In the genomic region with DNA sequence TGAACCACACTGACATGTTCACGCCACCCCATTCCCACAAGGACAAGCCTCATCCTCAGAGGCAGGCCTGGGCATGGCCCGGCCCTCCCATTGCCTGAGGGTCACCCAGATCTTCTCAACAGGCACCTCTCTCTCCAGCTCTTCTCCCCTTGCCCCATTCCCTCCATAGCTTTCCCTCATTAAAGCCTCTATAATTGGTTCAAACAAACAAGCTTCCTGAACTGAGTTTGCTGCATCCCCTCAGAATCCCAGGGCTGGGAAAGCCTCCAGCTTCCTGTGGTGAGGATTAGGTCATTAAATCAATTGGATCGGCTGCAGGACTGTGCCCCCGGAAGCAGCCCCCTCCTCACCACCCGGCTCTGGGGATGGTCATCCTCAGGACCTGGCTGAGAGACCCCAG, we compare ENCODE assay signal across 13 cellular contexts. TPM values are rescaled to one million over a fixed set of nuclear protein-coding genes. Genes with fewer than 3 reads are reported as not detected.
A peak's percentile ranks its signal among the peaks of the same experiment; 100 is the strongest.
DNase-seq lines count a peak whose midpoint lies in the region; FAIRE-seq and TF ChIP-seq lines count a peak whose summit lies in the region.
"Had no signal": no experiment of that assay in that cellular context is flagged by ENCODE, and none has a peak within 500 bp of the region (broad histone marks: within the 10 kb centered on the region; RNA-seq: fewer than 3 reads in every experiment).

No MANE protein-coding gene starts in this region.

- no peak overlapping the region for H2AK5ac ChIP-seq in H1 (ENCODE audit: low read depth, low read length)
- H2AK5ac ChIP-seq in trophoblast cell (ENCODE audit: low read length) = no peak overlapping the region

- no peaks in the 10 kb centered on the region for H3K23me2 ChIP-seq in H1 (ENCODE audit: low read depth, low read length)

- H2AFZ ChIP-seq in GM23248 (no peak overlapping the region), H1 (ENCODE audit: low read length) (no peak overlapping the region), trophoblast cell (ENCODE audit: insufficient read depth, low read length, poor library complexity) (no peak overlapping the region)

- POLR2A ChIA-PET in H1 (lab: Charles Lee; ENCODE audit: partially characterized antibody) = interaction anchor here (0.6 to 5.3 kb wide), 10 partner anchors 9 to 509 kb away, joined by 3 to 19 read pairs (median 4); a partner anchor contains a TSS

- H2BK120ac ChIP-seq in H1 (replicated peaks; ENCODE audit: low read depth, low read length) (no peak overlapping the region), trophoblast cell (ENCODE audit: insufficient read depth, low read length, poor library complexity) (no peak overlapping the region)

- TF ChIP-seq CTCF in H1 (IDR thresholded peaks at IDR 0.05; ENCODE audit: control extremely low read depth in 1 of 3, insufficient read depth in 1 of 3, low read depth in 1 of 3, low read length in 3 of 3) = no peak

- no peak for TF ChIP-seq RAD21 in H1 (IDR thresholded peaks at IDR 0.05 in 1 of 2, conservative IDR thresholded peaks at IDR 0.05 in 1 of 2; ENCODE audit: low read depth in 2 of 2, low read length in 2 of 2)

- H3K9me3 ChIP-seq in GM23248 (ENCODE audit: low read depth) (no peaks in the 10 kb centered on the region), H1 (ENCODE audit: insufficient read depth in 2 of 2, low read depth in 1 of 2, low read length in 1 of 2) (no peaks in the 10 kb centered on the region), trophoblast cell (ENCODE audit: insufficient read depth, low read depth, low read length) (no peaks in the 10 kb centered on the region)
- H3K9me3 ChIP-seq: tibial nerve had no signal

- no peaks in the 10 kb centered on the region for H3K9me3 Mint-ChIP-seq in activated naive CD4-positive, alpha-beta T cell treated with anti-CD3 and anti-CD28 coated beads, Interleukin-2, amount 10 ng/mL, durations not matched to agents 7 days and 5 days
- H3K9me3 Mint-ChIP-seq: activated B cell treated with CpG ODN at 0.5 μM for 24 hours; activated naive CD4-positive, alpha-beta T cell treated with anti-CD3 and anti-CD28 coated beads for 36 hours; naive B cell had no signal

- peaks cover 39% of the 10 kb centered on the region for H3F3A ChIP-seq in GM23248 (ENCODE audit: insufficient read depth)

- H4K8ac ChIP-seq in H1 (ENCODE audit: extremely low read depth, insufficient read depth, low read length) (0 out of 2 replicates have a peak overlapping the region, but pooled peaks have one; percentile 23), trophoblast cell (ENCODE audit: low read depth, low read length) (peak overlapping the region; percentile 22)

- no peak overlapping the region for H3K27ac Mint-ChIP-seq in activated naive CD4-positive, alpha-beta T cell treated with anti-CD3 and anti-CD28 coated beads, Interleukin-2, amount 10 ng/mL, durations not matched to agents 7 days and 5 days
- H3K27ac Mint-ChIP-seq: activated B cell treated with CpG ODN at 0.5 μM for 24 hours; activated naive CD4-positive, alpha-beta T cell treated with anti-CD3 and anti-CD28 coated beads for 36 hours had no signal

- H3K4me1 ChIP-seq in GM23248 (ENCODE audit: insufficient read depth) (peaks cover 42% of the 10 kb centered on the region), H1 (replicated peaks in 1 of 4; ENCODE audit: control insufficient read depth in 3 of 4, insufficient read depth in 4 of 4, low read length in 3 of 4) (peaks cover 5 to 18% (median 13%) of the 10 kb centered on the region in 4 experiments), trophoblast cell (ENCODE audit: control insufficient read depth in 1 of 2, insufficient read depth in 2 of 2, low read length in 2 of 2) (peaks cover 22 to 34% of the 10 kb centered on the region in 2 experiments)

- no peaks in the 10 kb centered on the region for H3K27me3 Mint-ChIP-seq in activated naive CD4-positive, alpha-beta T cell treated with anti-CD3 and anti-CD28 coated beads, Interleukin-2, amount 10 ng/mL, durations not matched to agents 7 days and 5 days
- H3K27me3 Mint-ChIP-seq: activated B cell treated with CpG ODN at 0.5 μM for 24 hours, naive B cell had no signal

- H3K27me3 ChIP-seq in GM23248 (replicated peaks; ENCODE audit: insufficient read depth) = no peaks in the 10 kb centered on the region
- no peaks in the 10 kb centered on the region for H3K27me3 ChIP-seq in H1 (replicated peaks in 1 of 4; ENCODE audit: control insufficient read depth in 3 of 4, extremely low read depth in 1 of 4, insufficient read depth in 3 of 4, low read length in 3 of 4)
- no peaks in the 10 kb centered on the region for H3K27me3 ChIP-seq in trophoblast cell (ENCODE audit: insufficient read depth, low read length)
- H3K27me3 ChIP-seq: tibial nerve had no signal

- H3K4me1 Mint-ChIP-seq in activated naive CD4-positive, alpha-beta T cell treated with anti-CD3 and anti-CD28 coated beads, Interleukin-2, amount 10 ng/mL, durations not matched to agents 7 days and 5 days = peaks cover 16% of the 10 kb centered on the region

- H4K5ac ChIP-seq in H1 (ENCODE audit: insufficient read length, low read depth, low read length) = no peak overlapping the region

- H3K27ac ChIP-seq in GM23248 = no peak overlapping the region
- no peak overlapping the region for H3K27ac ChIP-seq in H1 (ENCODE audit: low read depth, low read length)
- peak overlapping the region; percentile 65 for H3K27ac ChIP-seq in trophoblast cell (ENCODE audit: low read depth, low read length)
- H3K27ac ChIP-seq: tibial nerve had no signal

- no peak for TF ChIP-seq EP300 in H1 (IDR thresholded peaks at IDR 0.05; ENCODE audit: borderline replicate concordance in 1 of 2, low read depth in 2 of 2, low read length in 2 of 2)

- H3K4me3 ChIP-seq in GM23248 (no peak overlapping the region), H1 (ENCODE audit: extremely low read depth in 1 of 4, insufficient read depth in 2 of 4, low read depth in 3 of 4, low read length in 4 of 4) (no peak overlapping the region), trophoblast cell (ENCODE audit: low read depth, low read length) (no peak overlapping the region)
- H3K4me3 ChIP-seq: tibial nerve had no signal

- H3K79me2 ChIP-seq in GM23248 (ENCODE audit: insufficient read depth) = no peaks in the 10 kb centered on the region
- H3K79me2 ChIP-seq in H1 (ENCODE audit: control insufficient read depth in 1 of 2, insufficient read depth in 2 of 2, low read length in 2 of 2) = peaks cover 0 to 3% of the 10 kb centered on the region in 2 experiments; a peak in 1 of 4 replicates
- no peaks in the 10 kb centered on the region for H3K79me2 ChIP-seq in trophoblast cell (ENCODE audit: control insufficient read depth, insufficient read depth, low read length, poor library complexity)

- no peak overlapping the region for H3K4me3 Mint-ChIP-seq in activated naive CD4-positive, alpha-beta T cell treated with anti-CD3 and anti-CD28 coated beads, Interleukin-2, amount 10 ng/mL, durations not matched to agents 7 days and 5 days
- H3K4me3 Mint-ChIP-seq: activated B cell treated with CpG ODN at 0.5 μM for 24 hours; activated naive CD4-positive, alpha-beta T cell treated with anti-CD3 and anti-CD28 coated beads for 36 hours; naive B cell had no signal

- H3K23ac ChIP-seq in H1 (ENCODE audit: insufficient read length) (no peak overlapping the region), trophoblast cell (ENCODE audit: low read length) (no peak overlapping the region)

- no peak overlapping the region for H3K4me2 ChIP-seq in GM23248 (ENCODE audit: unreplicated experiment)
- H3K4me2 ChIP-seq in H1 (ENCODE audit: insufficient read depth in 1 of 2, low read depth in 2 of 2, low read length in 2 of 2) = no peak overlapping the region
- no peak overlapping the region for H3K4me2 ChIP-seq in trophoblast cell (ENCODE audit: low read length)

- H3K4ac ChIP-seq in H1 (replicated peaks; ENCODE audit: insufficient read length, low read depth, low read length) = no peak overlapping the region
- H3K4ac ChIP-seq in trophoblast cell (ENCODE audit: low read depth, low read length) = peak overlapping the region; percentile 6

- H3K9ac ChIP-seq in GM23248 = no peak overlapping the region
- H3K9ac ChIP-seq in H1 (replicated peaks in 1 of 4; ENCODE audit: extremely low read depth in 1 of 4, low read depth in 3 of 4, low read length in 3 of 4) = no peak overlapping the region
- no peak overlapping the region for H3K9ac ChIP-seq in trophoblast cell (ENCODE audit: low read length)

- H4K91ac ChIP-seq in H1 (replicated peaks; ENCODE audit: insufficient read length, low read length) (no peak overlapping the region), trophoblast cell (ENCODE audit: low read depth, low read length) (peak overlapping the region; percentile 49)

- H3K36me3 Mint-ChIP-seq in activated naive CD4-positive, alpha-beta T cell treated with anti-CD3 and anti-CD28 coated beads, Interleukin-2, amount 10 ng/mL, durations not matched to agents 7 days and 5 days = no peaks in the 10 kb centered on the region
- H3K36me3 Mint-ChIP-seq: naive B cell had no signal

- no peak for FAIRE-seq in H1 (lab: Jason Lieb, UNC)
- FAIRE-seq: D721Med had no signal

- H3K36me3 ChIP-seq in GM23248 (ENCODE audit: low read depth) (no peaks in the 10 kb centered on the region), H1 (ENCODE audit: control insufficient read depth in 2 of 4, insufficient read depth in 4 of 4, low read length in 3 of 4) (no peaks in the 10 kb centered on the region), trophoblast cell (ENCODE audit: control insufficient read depth in 1 of 2, insufficient read depth in 2 of 2, low read length in 2 of 2) (peaks cover 0 to 3% of the 10 kb centered on the region in 2 experiments)

- H2BK12ac ChIP-seq in H1 (ENCODE audit: low read depth, low read length) = no peak overlapping the region
- peak overlapping the region; percentile 53 for H2BK12ac ChIP-seq in trophoblast cell (ENCODE audit: low read length)

- no peak overlapping the region for H3K56ac ChIP-seq in H1 (replicated peaks; ENCODE audit: insufficient read length, low read depth, low read length)

- no peak overlapping the region for H2BK20ac ChIP-seq in H1 (ENCODE audit: low read length)

- H2BK15ac ChIP-seq in H1 (ENCODE audit: low read length) = 0 out of 2 replicates have a peak overlapping the region, but pooled peaks have one; percentile 29

- 44 to 48% methylated on average over 5 of the region's 5 CpGs for WGBS in GM23248 (ENCODE audit: low coverage in 1 of 2, low lambda C conversion rate in 2 of 2, missing lambda C conversion rate in 2 of 2), 2 experiments
- WGBS in H1 (ENCODE audit: extremely low coverage in 1 of 2, insufficient coverage in 1 of 2, insufficient read length in 1 of 2, insufficient replicate concordance in 2 of 2, low coverage in 1 of 2, low lambda C conversion rate in 2 of 2, missing lambda C conversion rate in 1 of 2), 2 experiments = 88% methylated on average over 5 of the region's 5 CpGs; no CpG with 5 or more reads in 1 of the 2 experiments
- WGBS in trophoblast cell (ENCODE audit: extremely low coverage, insufficient coverage, insufficient read length) = no CpG with 5 or more reads among the region's 5 CpGs

- no peak overlapping the region for H3K14ac ChIP-seq in H1 (ENCODE audit: insufficient read length)
- H3K14ac ChIP-seq in trophoblast cell (ENCODE audit: low read length) = peak overlapping the region; percentile 24

- H3K18ac ChIP-seq in H1 (ENCODE audit: extremely low read depth, low read length) (no peak overlapping the region), trophoblast cell (ENCODE audit: low read length) (peak overlapping the region; percentile 68)

- DNase-seq in GM23248 (peak; percentile 14), NCI-H446 treated with DMSO at 0.1 percent for 48 hours (lab: John Stamatoyannopoulos, UW) (peak; percentile 50), H1 (ENCODE audit: low read depth in 1 of 2, low spot score in 2 of 2) (no peak), trophoblast cell (no peak), iPS-NIHi7 (ENCODE audit: extremely low spot score) (no peak), HuH-7.5 (ENCODE audit: low spot score) (no peak), RKO (ENCODE audit: low spot score) (no peak)
- DNase-seq in activated naive CD4-positive, alpha-beta T cell treated with anti-CD3 and anti-CD28 coated beads, Interleukin-2, amount 10 ng/mL, durations not matched to agents 7 days and 5 days = no peak
- DNase-seq: activated B cell treated with CpG ODN at 0.5 μM for 24 hours; activated naive CD4-positive, alpha-beta T cell treated with anti-CD3 and anti-CD28 coated beads for 36 hours; naive B cell had no signal

- no peaks in the 10 kb centered on the region for H4K20me1 ChIP-seq in GM23248 (ENCODE audit: insufficient read depth)
- H4K20me1 ChIP-seq in H1 (replicated peaks in 1 of 2; ENCODE audit: control insufficient read depth in 1 of 2, insufficient read depth in 2 of 2, low read length in 2 of 2) = peaks cover 0 to 2% of the 10 kb centered on the region in 2 experiments

- no peak for TF ChIP-seq POLR2A in H1 (IDR thresholded peaks at IDR 0.05; ENCODE audit: control extremely low read depth in 1 of 2, low read depth in 2 of 2, low read length in 2 of 2)

- no peaks in the 10 kb centered on the region for H3K9me2 ChIP-seq in GM23248 (ENCODE audit: insufficient read depth)

- in situ Hi-C loops in GM23248 (cut with MboI) = no loop called here

- H3K79me1 ChIP-seq in H1 (ENCODE audit: low read depth, low read length) (peaks cover 5% of the 10 kb centered on the region), trophoblast cell (ENCODE audit: low read length) (peaks cover 10% of the 10 kb centered on the region)

- H2BK5ac ChIP-seq in H1 (ENCODE audit: low read depth, low read length) (no peak overlapping the region; the same call in 1 of the 2 replicates), trophoblast cell (ENCODE audit: low read depth, low read length, poor library complexity) (no peak overlapping the region)

- no peak overlapping the region for H4K12ac ChIP-seq in trophoblast cell (ENCODE audit: low read depth, low read length)

- CTCF ChIA-PET in H1 (lab: Charles Lee; ENCODE audit: partially characterized antibody) = interaction anchor here (0.5 to 4.3 kb wide), 11 partner anchors 10 to 106 kb away, joined by 3 to 29 read pairs (median 4); no protein-coding TSS in a partner anchor
- CTCF ChIA-PET in activated naive CD4-positive, alpha-beta T cell treated with anti-CD3 and anti-CD28 coated beads, Interleukin-2, amount 10 ng/mL, durations not matched to agents 7 days and 5 days (lab: Charles Lee) = interaction anchor here (0.8 to 1.4 kb wide), 2 partner anchors 13 to 14 kb away, joined by 3 to 4 read pairs; no protein-coding TSS in a partner anchor

RNA-seq across cellular contexts. Expression of a gene that starts 18.9 kb away (rescaled TPM):
- 12.5 and 31.0 TPM in 2 replicates for total RNA-seq in GM23248 (2014; rRNA removed; shearing (Covaris generic))
- polyA plus RNA-seq in GM23248 (2016; fragmentation: Nextera tagmentation; extraction: Ambion mirVana) = 21.8 and 22.2 TPM in 2 replicates
- 46.6 and 49.5 TPM in 2 replicates for total RNA-seq in H1 (2021; fragmentation: NEBNext Ultra II Directional; extraction: Animal tissue kit (Norgen Biotek cat#: 25700))
- polyA plus RNA-seq in H1 (2011; rRNA removed) = 40.9 and 48.8 TPM in 2 replicates
- polyA plus RNA-seq in H1 (2011; cell fraction: cytosol; rRNA removed) = 50.8 TPM
- polyA plus RNA-seq in H1 (2011; cell fraction: nucleus; rRNA removed) = 37.8 TPM
- polyA plus RNA-seq in H1 (2012, experiment 1 of 2) = 29.8 to 63.7 TPM (median 56.8 TPM) in 4 replicates
- polyA plus RNA-seq in H1 (2012, experiment 2 of 2) = 31.9 TPM
- 27.0 TPM for polyA plus RNA-seq in H1 (2013, experiment 1 of 2)
- 29.6 TPM for polyA plus RNA-seq in H1 (2013, experiment 2 of 2)
- polyA minus RNA-seq in H1 (2011; rRNA and poly(A)+ RNA removed) = 21.0 and 32.7 TPM in 2 replicates
- polyA minus RNA-seq in H1 (2011; cell fraction: cytosol; rRNA and poly(A)+ RNA removed) = 36.7 TPM
- 18.3 TPM for polyA minus RNA-seq in H1 (2011; cell fraction: nucleus; rRNA and poly(A)+ RNA removed)
- 25.8 and 28.5 TPM in 2 replicates for polyA plus RNA-seq in trophoblast cell (2013)

RNA-seq across cellular contexts. Expression of a gene that starts 52.0 kb away (rescaled TPM):
- 21.2 and 24.0 TPM in 2 replicates for total RNA-seq in GM23248 (2014; rRNA removed; shearing (Covaris generic))
- polyA plus RNA-seq in GM23248 (2016; fragmentation: Nextera tagmentation; extraction: Ambion mirVana) (26.0 and 31.4 TPM in 2 replicates), H1 (2011; rRNA removed) (2.2 and 4.8 TPM in 2 replicates)
- total RNA-seq in H1 (2021; fragmentation: NEBNext Ultra II Directional; extraction: Animal tissue kit (Norgen Biotek cat#: 25700)) = 20.0 and 20.3 TPM in 2 replicates
- 6.7 TPM for polyA plus RNA-seq in H1 (2011; cell fraction: cytosol; rRNA removed)
- 2.9 TPM for polyA plus RNA-seq in H1 (2011; cell fraction: nucleus; rRNA removed)
- 9.4 to 26.2 TPM (median 12.9 TPM) in 4 replicates for polyA plus RNA-seq in H1 (2012, experiment 1 of 2)
- polyA plus RNA-seq in H1 (2012, experiment 2 of 2) = 4.1 TPM
- 13.9 TPM for polyA plus RNA-seq in H1 (2013, experiment 1 of 2)
- polyA plus RNA-seq in H1 (2013, experiment 2 of 2) = 15.8 TPM
- polyA minus RNA-seq in H1 (2011; rRNA and poly(A)+ RNA removed) = 6.9 and 7.8 TPM in 2 replicates
- 3.5 TPM for polyA minus RNA-seq in H1 (2011; cell fraction: cytosol; rRNA and poly(A)+ RNA removed)
- polyA minus RNA-seq in H1 (2011; cell fraction: nucleus; rRNA and poly(A)+ RNA removed) = 8.0 TPM
- 20.1 and 20.9 TPM in 2 replicates for polyA plus RNA-seq in trophoblast cell (2013)

RNA-seq across cellular contexts. Expression of a gene that starts 52.1 kb away (rescaled TPM):
- 12.5 and 15.2 TPM in 2 replicates for total RNA-seq in GM23248 (2014; rRNA removed; shearing (Covaris generic))
- polyA plus RNA-seq in GM23248 (2016; fragmentation: Nextera tagmentation; extraction: Ambion mirVana) (18.6 and 18.8 TPM in 2 replicates), H1 (2011; rRNA removed) (1.8 and 2.0 TPM in 2 replicates)
- total RNA-seq in H1 (2021; fragmentation: NEBNext Ultra II Directional; extraction: Animal tissue kit (Norgen Biotek cat#: 25700)) = 2.0 and 2.5 TPM in 2 replicates
- 2.9 TPM for polyA plus RNA-seq in H1 (2011; cell fraction: cytosol; rRNA removed)
- 1.3 TPM for polyA plus RNA-seq in H1 (2011; cell fraction: nucleus; rRNA removed)
- polyA plus RNA-seq in H1 (2012, experiment 1 of 2) = 2.7 to 4.7 TPM (median 3.3 TPM) in 4 replicates
- polyA plus RNA-seq in H1 (2012, experiment 2 of 2) = 0.47 TPM
- polyA plus RNA-seq in H1 (2013, experiment 1 of 2) = 2.5 TPM
- polyA plus RNA-seq in H1 (2013, experiment 2 of 2) = 2.0 TPM
- polyA minus RNA-seq in H1 (2011; rRNA and poly(A)+ RNA removed) = 3.0 and 4.8 TPM in 2 replicates
- polyA minus RNA-seq in H1 (2011; cell fraction: cytosol; rRNA and poly(A)+ RNA removed) = 1.3 TPM
- polyA minus RNA-seq in H1 (2011; cell fraction: nucleus; rRNA and poly(A)+ RNA removed) = 1.2 TPM
- polyA plus RNA-seq in trophoblast cell (2013) = 6.2 and 6.6 TPM in 2 replicates

Comparison
In these comparisons a context has a peak if more than half of its experiments do, and no peak if none do; other contexts are left out.
1. DNase-seq: peak in GM23248 (single experiment) and NCI-H446 treated with DMSO at 0.1 percent for 48 hours (single experiment); none in H1 (0 of 2), trophoblast cell (0 of 2), iPS-NIHi7 (single experiment), HuH-7.5 (single experiment), activated naive CD4-positive, alpha-beta T cell treated with anti-CD3 and anti-CD28 coated beads, Interleukin-2, amount 10 ng/mL, durations not matched to agents 7 days and 5 days (single experiment) and RKO (single experiment).